In the genomic region with DNA sequence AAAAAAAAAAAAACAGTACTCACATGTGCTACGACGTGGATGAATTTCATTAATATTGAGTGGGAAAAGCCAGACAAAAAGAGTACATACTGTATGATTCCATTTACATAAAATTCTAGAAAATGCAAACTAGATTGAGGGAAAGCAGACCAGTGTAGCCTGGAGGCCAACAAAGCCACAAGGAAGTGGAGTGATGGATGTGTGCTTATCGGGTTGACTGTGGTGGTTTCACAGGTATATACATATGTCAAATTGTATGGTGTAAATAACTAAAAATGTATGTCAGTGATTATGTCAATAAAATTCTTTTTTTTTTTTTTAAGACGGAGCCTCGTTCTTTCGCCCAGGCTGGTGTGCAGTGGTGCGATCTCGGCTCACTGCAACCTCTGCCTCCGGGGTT, we compare ENCODE assay signal across 15 cellular contexts. TPM values are rescaled to one million over a fixed set of nuclear protein-coding genes. Genes with fewer than 3 reads are reported as not detected.
A peak's percentile ranks its signal among the peaks of the same experiment; 100 is the strongest.
DNase-seq lines count a peak whose midpoint lies in the region; ATAC-seq and TF ChIP-seq lines count a peak whose summit lies in the region.
"Had no signal": no experiment of that assay in that cellular context is flagged by ENCODE, and none has a peak within 500 bp of the region (broad histone marks: within the 10 kb centered on the region; RNA-seq: fewer than 3 reads in every experiment).

No MANE protein-coding gene starts in this region.

- H3K4me1 ChIP-seq in ascending aorta (peaks cover 13 to 36% of the 10 kb centered on the region in 2 donors), psoas muscle (peaks cover 41% of the 10 kb centered on the region)

- TF ChIP-seq CTCF in ascending aorta (IDR thresholded peaks at IDR 0.05), result no peak
- no peak for TF ChIP-seq CTCF in psoas muscle (IDR thresholded peaks at IDR 0.05)

- H3K27ac ChIP-seq in ascending aorta (peak overlapping the region; percentile 89 to 90), psoas muscle (peak overlapping the region; percentile 91)

- H3K4me3 ChIP-seq in ascending aorta, result no peak overlapping the region
- no peak overlapping the region for H3K4me3 ChIP-seq in psoas muscle
- H3K4me3 ChIP-seq: K562 had no signal

- H3K36me3 ChIP-seq in ascending aorta (peaks cover 5 to 9% of the 10 kb centered on the region in 2 donors), psoas muscle (ENCODE audit: insufficient read depth in 1 of 2, low read depth in 1 of 2) (peaks cover 0 to 22% of the 10 kb centered on the region in 2 donors)

- WGBS in psoas muscle, 3 donors, result 76 to 84% (median 78%) methylated on average over 9 of the region's 9 CpGs

- no peaks in the 10 kb centered on the region for H3K9me3 ChIP-seq in ascending aorta
- no peaks in the 10 kb centered on the region for H3K9me3 ChIP-seq in psoas muscle

- peak; percentile 13 for DNase-seq in DMS53 (lab: John Stamatoyannopoulos, UW)
- DNase-seq in DMS53 treated with DMSO at 0.1 percent for 48 hours (lab: John Stamatoyannopoulos, UW; ENCODE audit: unreplicated experiment), result no peak
- no peak for DNase-seq in ascending aorta (ENCODE audit: low spot score in 2 of 2)
- no peak for DNase-seq in psoas muscle
- no peak for DNase-seq in stimulated activated effector memory CD8-positive, alpha-beta T cell treated with anti-CD3 and anti-CD28 coated beads, Interleukin-12 subunit alpha, Interleukin-12 subunit beta, amount 100 ng/mL, for 72 hours (ENCODE audit: low spot score in 2 of 2)
- no peak for DNase-seq in hypothalamus (lab: John Stamatoyannopoulos, UW)
- DNase-seq in mesenteric fat pad (ENCODE audit: low spot score), result no peak
- DNase-seq in ecto neural progenitor cell (ENCODE audit: low spot score), result no peak
- DNase-seq: 8988T, DMS79, NCI-H1105, NCI-H2081 treated with DMSO at 0.1 percent for 48 hours, NCI-H82, RPMI8226 had no signal

- intact Hi-C loops in ascending aorta (cut with DNase I) (loop anchor here (10.0 kb wide), 1 partner anchor 203 kb away; no protein-coding TSS in a partner anchor), psoas muscle (cut with DNase I) (no loop called here)

- H3K27me3 ChIP-seq in ascending aorta (no peaks in the 10 kb centered on the region), psoas muscle (ENCODE audit: insufficient read depth in 3 of 3, low read length in 2 of 3) (no peaks in the 10 kb centered on the region)

- H3K4me1 Mint-ChIP-seq in stimulated activated effector memory CD8-positive, alpha-beta T cell treated with anti-CD3 and anti-CD28 coated beads, Interleukin-12 subunit alpha, Interleukin-12 subunit beta, amount 100 ng/mL, for 72 hours, result peaks cover 27% of the 10 kb centered on the region

- ATAC-seq in psoas muscle, result no peak
- no peak for ATAC-seq in stimulated activated effector memory CD8-positive, alpha-beta T cell treated with anti-CD3 and anti-CD28 coated beads, Interleukin-12 subunit alpha, Interleukin-12 subunit beta, amount 100 ng/mL, for 72 hours
- ATAC-seq: K562 had no signal

- peaks cover 39% of the 10 kb centered on the region for H3K36me3 Mint-ChIP-seq in stimulated activated effector memory CD8-positive, alpha-beta T cell treated with anti-CD3 and anti-CD28 coated beads, Interleukin-12 subunit alpha, Interleukin-12 subunit beta, amount 100 ng/mL, for 72 hours

- H3K27ac Mint-ChIP-seq in stimulated activated effector memory CD8-positive, alpha-beta T cell treated with anti-CD3 and anti-CD28 coated beads, Interleukin-12 subunit alpha, Interleukin-12 subunit beta, amount 100 ng/mL, for 72 hours, result no peak overlapping the region

- H3K4me3 Mint-ChIP-seq in stimulated activated effector memory CD8-positive, alpha-beta T cell treated with anti-CD3 and anti-CD28 coated beads, Interleukin-12 subunit alpha, Interleukin-12 subunit beta, amount 100 ng/mL, for 72 hours, result no peak overlapping the region

- H3K9me3 Mint-ChIP-seq in stimulated activated effector memory CD8-positive, alpha-beta T cell treated with anti-CD3 and anti-CD28 coated beads, Interleukin-12 subunit alpha, Interleukin-12 subunit beta, amount 100 ng/mL, for 72 hours, result no peaks in the 10 kb centered on the region

RNA-seq across cellular contexts. Expression of a gene that starts 1.9 kb away (rescaled TPM):
- total RNA-seq in ascending aorta, result 0.32 TPM
- total RNA-seq in psoas muscle, result 1 to 10 TPM in 3 of 4 donors, under 1 TPM in 1; 0.84 to 5.4 (median 2.7) TPM
- polyA plus RNA-seq in psoas muscle, result 1 to 10 TPM; 1.3 to 2.5 (median 2.5) TPM
- 12.4 TPM for total RNA-seq in mesenteric fat pad

RNA-seq across cellular contexts. Expression of a gene that starts 29.0 kb away (rescaled TPM):
- total RNA-seq in ascending aorta (48.6 TPM), psoas muscle (10 to 100 TPM; 38.7 to 79.4 (median 52.6) TPM), mesenteric fat pad (40.0 TPM)
- polyA plus RNA-seq in psoas muscle, result 100 to 1,000 TPM in 1 of 3 donors, 10 to 100 TPM in 2; 42.0 to 106 (median 86.8) TPM
